ENCODE assay signal across 8 cellular contexts in the genomic region with DNA sequence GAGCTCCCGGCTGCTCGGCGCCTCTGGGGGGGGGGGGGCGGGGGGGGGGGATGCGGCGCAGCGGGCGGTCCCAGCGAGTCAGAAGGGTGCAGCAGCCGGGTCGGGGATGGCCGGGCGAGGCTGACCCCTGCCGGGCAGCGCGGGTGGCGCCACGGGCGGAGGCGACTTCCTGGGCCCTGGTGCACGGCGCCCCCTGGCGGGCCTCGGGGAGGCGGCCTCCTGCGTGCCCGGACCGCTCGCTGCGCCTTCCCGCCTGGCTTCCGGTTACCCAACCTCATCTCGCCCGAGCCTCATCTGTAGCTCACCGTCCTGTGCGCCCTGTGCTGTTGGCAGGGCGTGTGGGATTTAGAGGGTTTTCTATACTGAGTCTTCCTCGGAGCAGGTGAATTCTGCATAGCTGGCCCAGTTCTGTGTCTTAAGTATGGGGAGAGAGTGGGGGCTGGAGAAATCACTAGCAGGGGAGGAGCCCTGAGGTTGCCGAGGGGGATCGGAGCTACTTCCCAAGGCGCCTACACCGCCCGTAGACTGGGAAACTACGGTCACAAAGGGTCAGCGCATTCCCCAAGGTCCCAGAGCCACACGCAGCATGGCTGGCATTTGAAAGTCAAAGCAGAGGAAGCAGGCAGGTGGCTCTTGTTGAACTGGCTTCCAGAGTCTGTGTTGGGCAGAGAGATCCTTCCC. TPM values are rescaled to one million over a fixed set of nuclear protein-coding genes. Genes with fewer than 3 reads are reported as not detected.
DNase-seq lines count a peak whose midpoint lies in the region; ATAC-seq lines count a peak whose summit lies in the region.

No MANE protein-coding gene starts in this region.

- ATAC-seq in GM18517 (IDR thresholded peaks at IDR 0.05; ENCODE audit: unreplicated experiment) (peak; percentile 81), HG03060 (IDR thresholded peaks at IDR 0.05; ENCODE audit: low read depth, unreplicated experiment) (peak; percentile 44)

- DNase-seq in ACHN: peak; percentile 94
- DNase-seq in NCI-H2196 (lab: John Stamatoyannopoulos, UW; ENCODE audit: unreplicated experiment): peak; percentile 75
- peak; percentile 66 for DNase-seq in activated CD4-positive, alpha-beta T cell treated with anti-CD3 and anti-CD28 coated beads for 1 hour
- peak; percentile 83 for DNase-seq in cerebellum (ENCODE audit: low spot score)
- peak; percentile 93 for DNase-seq in kidney tubule cell (ENCODE audit: low spot score)
- DNase-seq in stimulated activated CD4-positive, alpha-beta T cell treated with anti-CD3 and anti-CD28 coated beads, Interleukin-15, amount 100 ng/mL, for 24 hours: peak; percentile 92

- in situ Hi-C loops in ACHN (cut with HindIII; ENCODE audit: low pct_ligation_motif_present, low pct_unique_long_range_greater_than_20kb, low sequenced_read_pairs): no loop called here

RNA-seq across cellular contexts. Expression of gene WDFY4, which starts 28.3 kb away (rescaled TPM):
- 1.7 TPM for total RNA-seq in cerebellum

RNA-seq across cellular contexts. Expression of gene ARHGAP22, which starts 51.5 kb away (rescaled TPM):
- total RNA-seq in cerebellum: 7.7 TPM

Comparison
In these comparisons a context has a peak if more than half of its experiments do, and no peak if none do; other contexts are left out.
1. Peak in every context shown above with its lines: DNase-seq and ATAC-seq.